Comparison of ENCODE assay signal across 8 cellular contexts in genomic region chr1:154407021-154407865, GRCh38. TPM values are rescaled to one million over a fixed set of nuclear protein-coding genes. Genes with fewer than 3 reads are reported as not detected.
DNase-seq lines count a peak whose midpoint lies in the region; ATAC-seq, FAIRE-seq and TF ChIP-seq lines count a peak whose summit lies in the region.

No MANE protein-coding gene starts in this region.

- peak overlapping the region; percentile 83 for H3K27ac ChIP-seq in layer of hippocampus (ENCODE audit: low read depth, low read length)
- H3K27ac ChIP-seq in small intestine (ENCODE audit: low read depth in 1 of 2, low read length in 1 of 2) = peak overlapping the region in 1 of 2 donors; percentile 92

- TF ChIP-seq CTCF in Calu3 (IDR thresholded peaks at IDR 0.05; ENCODE audit: unreplicated experiment) = no peak

- peak overlapping the region in 1 of 2 donors; percentile 88 for H3K4me3 ChIP-seq in small intestine (ENCODE audit: low read depth in 1 of 2, low read length in 2 of 2)

- H3K4me1 Mint-ChIP-seq in Calu3 (ENCODE audit: low read depth, unreplicated experiment) = peaks cover 29% of the 10 kb centered on the region
- peaks cover 84% of the 10 kb centered on the region for H3K4me1 Mint-ChIP-seq in activated T-cell treated with anti-CD3 and anti-CD28 coated beads, Interleukin-2, amount 50 U/mL, for 4 hours (ENCODE audit: low read depth)

- FAIRE-seq in small intestine (lab: Jason Lieb, UNC) = no peak

- BruUV-seq in Calu3 (replicated peaks; lab: Mats Ljungman, UMichigan) = TSS peak; percentile 26

- WGBS in small intestine, 3 donors = 57 to 74% (median 69%) methylated on average over 10 of the region's 10 CpGs

- H3K27ac Mint-ChIP-seq in Calu3 (ENCODE audit: unreplicated experiment) = no peak overlapping the region

- H3K4me1 ChIP-seq in small intestine (ENCODE audit: control insufficient read depth in 2 of 2, insufficient read depth in 1 of 2, low read depth in 1 of 2, low read length in 1 of 2) = peaks cover 6 to 16% of the 10 kb centered on the region in 2 donors

- H3K9me3 Mint-ChIP-seq in Calu3 (ENCODE audit: low read depth, unreplicated experiment) = no peaks in the 10 kb centered on the region
- H3K9me3 Mint-ChIP-seq in activated T-cell treated with anti-CD3 and anti-CD28 coated beads, Interleukin-2, amount 50 U/mL, for 4 hours = no peaks in the 10 kb centered on the region

- no peaks in the 10 kb centered on the region for H3K9me3 ChIP-seq in small intestine (ENCODE audit: control insufficient read depth, low read depth)

- ATAC-seq in HG03378 (IDR thresholded peaks at IDR 0.05; ENCODE audit: unreplicated experiment) (peak; percentile 35), HG03108 (IDR thresholded peaks at IDR 0.05; ENCODE audit: unreplicated experiment) (no peak)
- peak; percentile 20 to 27 for ATAC-seq in activated T-cell treated with anti-CD3 and anti-CD28 coated beads, Interleukin-2, amount 50 U/mL, for 4 hours

- H3K36me3 ChIP-seq in small intestine (ENCODE audit: control insufficient read depth in 2 of 2, insufficient read depth in 2 of 2, low read length in 2 of 2) = no peaks in the 10 kb centered on the region

- H3K36me3 Mint-ChIP-seq in Calu3 (ENCODE audit: insufficient read depth, unreplicated experiment) = peaks cover 16% of the 10 kb centered on the region
- H3K36me3 Mint-ChIP-seq in activated T-cell treated with anti-CD3 and anti-CD28 coated beads, Interleukin-2, amount 50 U/mL, for 4 hours (ENCODE audit: insufficient read depth) = peaks cover 5% of the 10 kb centered on the region

- no peak overlapping the region for H3K4me3 Mint-ChIP-seq in Calu3 (ENCODE audit: low read depth, unreplicated experiment)
- peak overlapping the region; percentile 92 for H3K4me3 Mint-ChIP-seq in activated T-cell treated with anti-CD3 and anti-CD28 coated beads, Interleukin-2, amount 50 U/mL, for 4 hours

- intact Hi-C loops in Calu3 (cut with micrococcal nuclease; ENCODE audit: unreplicated experiment) = no loop called here

- DNase-seq in Calu3 (no peak), small intestine (no peak), NCI-H345 (lab: John Stamatoyannopoulos, UW) (no peak)
- DNase-seq in activated T-cell treated with anti-CD3 and anti-CD28 coated beads, Interleukin-2, amount 50 U/mL, for 4 hours = peak; percentile 36
- peak; percentile 40 to 43 for DNase-seq in stimulated activated CD8-positive, alpha-beta memory T cell treated with anti-CD3 and anti-CD28 coated beads, Interleukin-7, amount 100 ng/mL, for 4 hours (ENCODE audit: low read depth in 2 of 2)

- H3K27me3 ChIP-seq in layer of hippocampus (ENCODE audit: control insufficient read depth, insufficient read depth, low read length) = no peaks in the 10 kb centered on the region
- H3K27me3 ChIP-seq in small intestine (ENCODE audit: control insufficient read depth in 2 of 2, insufficient read depth in 2 of 2, low read length in 2 of 2) = no peaks in the 10 kb centered on the region

- CTCF ChIA-PET in Calu3 (lab: Charles Lee) = interaction anchor here (0.8 to 3.1 kb wide), 4 partner anchors 9 to 73 kb away, joined by 3 to 15 read pairs (median 6); no protein-coding TSS in a partner anchor

- H3K27me3 Mint-ChIP-seq in Calu3 (ENCODE audit: unreplicated experiment) = no peaks in the 10 kb centered on the region
- no peaks in the 10 kb centered on the region for H3K27me3 Mint-ChIP-seq in activated T-cell treated with anti-CD3 and anti-CD28 coated beads, Interleukin-2, amount 50 U/mL, for 4 hours (ENCODE audit: low read depth)

RNA-seq across cellular contexts. Expression of gene IL6R, which starts 2.1 kb away (rescaled TPM):
- 5.0 and 8.3 TPM in 2 replicates for total RNA-seq in Calu3 (2022)
- total RNA-seq in activated T-cell treated with anti-CD3 and anti-CD28 coated beads, Interleukin-2, amount 50 U/mL, for 4 hours = 10 to 100 TPM; 20.7 to 28.7 (median 24.1) TPM
- 10 to 100 TPM; 10.7 to 21.2 (median 11.6) TPM for polyA plus RNA-seq in small intestine

Comparison
In these comparisons a context has a peak if more than half of its experiments do, and no peak if none do; other contexts are left out.
1. DNase-seq: peak in activated T-cell treated with anti-CD3 and anti-CD28 coated beads, Interleukin-2, amount 50 U/mL, for 4 hours (single experiment) and stimulated activated CD8-positive, alpha-beta memory T cell treated with anti-CD3 and anti-CD28 coated beads, Interleukin-7, amount 100 ng/mL, for 4 hours (2 of 2); none in Calu3 (single experiment), small intestine (single experiment) and NCI-H345 (single experiment).